Comparison of ENCODE assay signal across 1 cellular context in the genomic region with DNA sequence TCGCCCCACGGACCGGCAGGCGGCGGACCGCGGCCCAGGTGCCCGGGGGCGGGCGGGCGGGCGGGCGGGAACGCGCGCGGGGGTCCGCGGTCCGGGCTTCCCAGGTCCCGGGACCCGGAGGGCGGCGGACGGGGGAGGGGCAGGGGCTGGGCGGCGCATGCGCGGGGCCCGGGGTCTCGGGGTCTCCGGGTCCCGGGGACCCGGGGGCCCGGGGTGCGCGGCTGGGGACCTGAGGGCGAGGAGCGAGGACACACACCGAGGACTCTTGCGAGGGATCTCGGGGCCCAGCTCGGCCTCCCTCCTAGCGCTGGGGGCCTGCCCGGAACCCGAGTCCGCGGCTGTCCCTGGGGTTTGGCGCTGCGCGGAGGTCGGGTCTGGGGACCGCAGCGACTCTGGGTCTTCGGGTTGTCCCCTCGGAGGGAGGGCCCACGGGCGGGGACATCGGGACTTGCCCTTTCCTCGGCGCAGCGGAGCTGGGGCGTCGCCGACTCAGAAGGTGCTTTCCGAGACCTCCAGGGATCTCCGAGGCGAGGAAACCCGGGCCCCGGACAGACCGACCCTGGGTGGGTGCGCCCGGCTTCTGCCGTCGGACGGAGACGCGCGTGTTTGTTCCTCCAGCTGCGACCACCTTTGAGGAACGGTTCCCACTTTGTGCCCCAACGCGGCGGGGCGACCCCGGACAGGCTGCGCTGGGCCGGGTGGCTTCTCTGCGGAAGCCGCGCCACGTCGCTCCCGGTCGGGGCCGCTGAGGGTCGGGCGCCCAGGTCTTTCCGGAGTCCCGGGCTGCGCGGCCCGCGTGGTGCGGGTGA.
A peak's percentile ranks its signal among the peaks of the same experiment; 100 is the strongest.
TF ChIP-seq lines count a peak whose summit lies in the region.

No MANE protein-coding gene starts in this region.

TF ChIP-seq in HepG2, 621 proteins besides CTCF, POLR2A, EP300 and RAD21 (continued from another document):
- TF ChIP-seq, protein P1, sequence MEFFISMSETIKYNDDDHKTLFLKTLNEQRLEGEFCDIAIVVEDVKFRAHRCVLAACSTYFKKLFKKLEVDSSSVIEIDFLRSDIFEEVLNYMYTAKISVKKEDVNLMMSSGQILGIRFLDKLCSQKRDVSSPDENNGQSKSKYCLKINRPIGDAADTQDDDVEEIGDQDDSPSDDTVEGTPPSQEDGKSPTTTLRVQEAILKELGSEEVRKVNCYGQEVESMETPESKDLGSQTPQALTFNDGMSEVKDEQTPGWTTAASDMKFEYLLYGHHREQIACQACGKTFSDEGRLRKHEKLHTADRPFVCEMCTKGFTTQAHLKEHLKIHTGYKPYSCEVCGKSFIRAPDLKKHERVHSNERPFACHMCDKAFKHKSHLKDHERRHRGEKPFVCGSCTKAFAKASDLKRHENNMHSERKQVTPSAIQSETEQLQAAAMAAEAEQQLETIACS (CRISPR knock-in tag; IDR thresholded peaks at IDR 0.05), result peak; percentile 31
- TF ChIP-seq, protein P2, sequence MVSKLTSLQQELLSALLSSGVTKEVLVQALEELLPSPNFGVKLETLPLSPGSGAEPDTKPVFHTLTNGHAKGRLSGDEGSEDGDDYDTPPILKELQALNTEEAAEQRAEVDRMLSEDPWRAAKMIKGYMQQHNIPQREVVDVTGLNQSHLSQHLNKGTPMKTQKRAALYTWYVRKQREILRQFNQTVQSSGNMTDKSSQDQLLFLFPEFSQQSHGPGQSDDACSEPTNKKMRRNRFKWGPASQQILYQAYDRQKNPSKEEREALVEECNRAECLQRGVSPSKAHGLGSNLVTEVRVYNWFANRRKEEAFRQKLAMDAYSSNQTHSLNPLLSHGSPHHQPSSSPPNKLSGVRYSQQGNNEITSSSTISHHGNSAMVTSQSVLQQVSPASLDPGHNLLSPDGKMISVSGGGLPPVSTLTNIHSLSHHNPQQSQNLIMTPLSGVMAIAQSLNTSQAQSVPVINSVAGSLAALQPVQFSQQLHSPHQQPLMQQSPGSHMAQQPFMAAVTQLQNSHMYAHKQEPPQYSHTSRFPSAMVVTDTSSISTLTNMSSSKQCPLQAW (CRISPR knock-in tag; IDR thresholded peaks at IDR 0.05), result 0 out of 2 replicates have a peak, but pooled peaks have one; percentile 12
- TF ChIP-seq, protein P3, sequence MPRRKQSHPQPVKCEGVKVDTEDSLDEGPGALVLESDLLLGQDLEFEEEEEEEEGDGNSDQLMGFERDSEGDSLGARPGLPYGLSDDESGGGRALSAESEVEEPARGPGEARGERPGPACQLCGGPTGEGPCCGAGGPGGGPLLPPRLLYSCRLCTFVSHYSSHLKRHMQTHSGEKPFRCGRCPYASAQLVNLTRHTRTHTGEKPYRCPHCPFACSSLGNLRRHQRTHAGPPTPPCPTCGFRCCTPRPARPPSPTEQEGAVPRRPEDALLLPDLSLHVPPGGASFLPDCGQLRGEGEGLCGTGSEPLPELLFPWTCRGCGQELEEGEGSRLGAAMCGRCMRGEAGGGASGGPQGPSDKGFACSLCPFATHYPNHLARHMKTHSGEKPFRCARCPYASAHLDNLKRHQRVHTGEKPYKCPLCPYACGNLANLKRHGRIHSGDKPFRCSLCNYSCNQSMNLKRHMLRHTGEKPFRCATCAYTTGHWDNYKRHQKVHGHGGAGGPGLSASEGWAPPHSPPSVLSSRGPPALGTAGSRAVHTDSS (CRISPR knock-in tag; conservative IDR thresholded peaks at IDR 0.05), result no peak
- TF ChIP-seq, protein P4, sequence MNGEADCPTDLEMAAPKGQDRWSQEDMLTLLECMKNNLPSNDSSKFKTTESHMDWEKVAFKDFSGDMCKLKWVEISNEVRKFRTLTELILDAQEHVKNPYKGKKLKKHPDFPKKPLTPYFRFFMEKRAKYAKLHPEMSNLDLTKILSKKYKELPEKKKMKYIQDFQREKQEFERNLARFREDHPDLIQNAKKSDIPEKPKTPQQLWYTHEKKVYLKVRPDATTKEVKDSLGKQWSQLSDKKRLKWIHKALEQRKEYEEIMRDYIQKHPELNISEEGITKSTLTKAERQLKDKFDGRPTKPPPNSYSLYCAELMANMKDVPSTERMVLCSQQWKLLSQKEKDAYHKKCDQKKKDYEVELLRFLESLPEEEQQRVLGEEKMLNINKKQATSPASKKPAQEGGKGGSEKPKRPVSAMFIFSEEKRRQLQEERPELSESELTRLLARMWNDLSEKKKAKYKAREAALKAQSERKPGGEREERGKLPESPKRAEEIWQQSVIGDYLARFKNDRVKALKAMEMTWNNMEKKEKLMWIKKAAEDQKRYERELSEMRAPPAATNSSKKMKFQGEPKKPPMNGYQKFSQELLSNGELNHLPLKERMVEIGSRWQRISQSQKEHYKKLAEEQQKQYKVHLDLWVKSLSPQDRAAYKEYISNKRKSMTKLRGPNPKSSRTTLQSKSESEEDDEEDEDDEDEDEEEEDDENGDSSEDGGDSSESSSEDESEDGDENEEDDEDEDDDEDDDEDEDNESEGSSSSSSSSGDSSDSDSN (CRISPR knock-in tag; IDR thresholded peaks at IDR 0.05), result peak; percentile 91
